ENCODE assay signal across 14 cellular contexts in genomic region chr7:149072438-149072775, GRCh38. TPM values are rescaled to one million over a fixed set of nuclear protein-coding genes. Genes with fewer than 3 reads are reported as not detected.
DNase-seq lines count a peak whose midpoint lies in the region; ATAC-seq and TF ChIP-seq lines count a peak whose summit lies in the region.
"Had no signal": no experiment of that assay in that cellular context is flagged by ENCODE, and none has a peak within 500 bp of the region (broad histone marks: within the 10 kb centered on the region; RNA-seq: fewer than 3 reads in every experiment).

No MANE protein-coding gene starts in this region.

- no peaks in the 10 kb centered on the region for H3K9me3 ChIP-seq in T-helper 17 cell (ENCODE audit: control insufficient read depth, low read length, poor library complexity, severe bottlenecking)
- H3K9me3 ChIP-seq in lung (ENCODE audit: control insufficient read depth in 2 of 2, insufficient read depth in 1 of 2, low read length in 1 of 2) = no peaks in the 10 kb centered on the region
- H3K9me3 ChIP-seq: ascending aorta had no signal

- H3K27me3 ChIP-seq in lung (ENCODE audit: control insufficient read depth, insufficient read depth) = no peaks in the 10 kb centered on the region
- H3K27me3 ChIP-seq: ascending aorta had no signal

- H3K27me3 Mint-ChIP-seq in stimulated activated naive CD8-positive, alpha-beta T cell treated with anti-CD3 and anti-CD28 coated beads, Interleukin-15, Interleukin-2, amounts not matched to agents 100 ng/mL and 50 ng/mL, for 24 hours = no peaks in the 10 kb centered on the region
- H3K27me3 Mint-ChIP-seq in T-helper 17 cell = no peaks in the 10 kb centered on the region
- H3K27me3 Mint-ChIP-seq: activated B cell treated with CpG ODN at 0.5 μM for 24 hours had no signal

- WGBS in lung, 2 donors = 88 to 96% methylated on average over 4 of the region's 4 CpGs

- H3K4me1 Mint-ChIP-seq in stimulated activated naive CD8-positive, alpha-beta T cell treated with anti-CD3 and anti-CD28 coated beads, Interleukin-15, Interleukin-2, amounts not matched to agents 100 ng/mL and 50 ng/mL, for 24 hours (ENCODE audit: low read depth) = peaks cover 3% of the 10 kb centered on the region
- peaks cover 6% of the 10 kb centered on the region for H3K4me1 Mint-ChIP-seq in T-helper 17 cell
- H3K4me1 Mint-ChIP-seq: endodermal cell had no signal

- no peak for ATAC-seq in stimulated activated naive CD8-positive, alpha-beta T cell treated with anti-CD3 and anti-CD28 coated beads, Interleukin-15, Interleukin-2, amounts not matched to agents 100 U/mL and 50 U/mL, for 24 hours
- ATAC-seq in T-helper 17 cell (no peak), lung (ENCODE audit: insufficient read depth, low FRiP score) (no peak)

- H3K36me3 Mint-ChIP-seq in stimulated activated naive CD8-positive, alpha-beta T cell treated with anti-CD3 and anti-CD28 coated beads, Interleukin-15, Interleukin-2, amounts not matched to agents 100 ng/mL and 50 ng/mL, for 24 hours (ENCODE audit: low read depth) = peaks cover 46% of the 10 kb centered on the region
- peaks cover 6% of the 10 kb centered on the region for H3K36me3 Mint-ChIP-seq in T-helper 17 cell (ENCODE audit: low read depth)

- H3K27ac ChIP-seq in lung (ENCODE audit: low read depth in 1 of 2, low read length in 1 of 2) = peak overlapping the region; percentile 32 to 68
- H3K27ac ChIP-seq: ascending aorta had no signal

- H3K36me3 ChIP-seq in lung (ENCODE audit: control insufficient read depth in 2 of 2, insufficient read depth in 2 of 2, low read length in 2 of 2) = peaks cover 4 to 29% of the 10 kb centered on the region in 2 donors

- peak overlapping the region; percentile 45 for H3K27ac Mint-ChIP-seq in stimulated activated naive CD8-positive, alpha-beta T cell treated with anti-CD3 and anti-CD28 coated beads, Interleukin-15, Interleukin-2, amounts not matched to agents 100 ng/mL and 50 ng/mL, for 24 hours
- peak overlapping the region; percentile 37 for H3K27ac Mint-ChIP-seq in T-helper 17 cell
- H3K27ac Mint-ChIP-seq: activated B cell treated with CpG ODN at 0.5 μM for 24 hours had no signal

- peak overlapping the region; percentile 60 for H3K4me3 Mint-ChIP-seq in stimulated activated naive CD8-positive, alpha-beta T cell treated with anti-CD3 and anti-CD28 coated beads, Interleukin-15, Interleukin-2, amounts not matched to agents 100 ng/mL and 50 ng/mL, for 24 hours
- no peak overlapping the region for H3K4me3 Mint-ChIP-seq in T-helper 17 cell
- H3K4me3 Mint-ChIP-seq: activated B cell treated with CpG ODN at 0.5 μM for 24 hours, endodermal cell had no signal

- no peak for DNase-seq in stimulated activated naive CD8-positive, alpha-beta T cell treated with anti-CD3 and anti-CD28 coated beads, Interleukin-15, Interleukin-2, amounts not matched to agents 100 U/mL and 50 U/mL, for 24 hours
- no peak for DNase-seq in T-helper 17 cell
- no peak for DNase-seq in lung (ENCODE audit: low spot score)
- no peak for DNase-seq in stimulated activated CD4-positive, alpha-beta T cell treated with anti-CD3 and anti-CD28 coated beads, Interleukin-4, amount 100 ng/mL, for 24 hours
- no peak for DNase-seq in activated naive CD4-positive, alpha-beta T cell (lab: John Stamatoyannopoulos, UW)
- DNase-seq in HuH-7 (ENCODE audit: low spot score) = no peak
- DNase-seq: activated B cell treated with CpG ODN at 0.5 μM for 24 hours, Calu3, cerebellar nuclear complex, NCI-H1105, SHP77 had no signal

- no peaks in the 10 kb centered on the region for H3K4me1 ChIP-seq in lung (ENCODE audit: control insufficient read depth in 2 of 2, insufficient read depth in 2 of 2, low read length in 2 of 2)
- H3K4me1 ChIP-seq: ascending aorta had no signal

- no peak for TF ChIP-seq CTCF in lung (IDR thresholded peaks at IDR 0.05; ENCODE audit: control extremely low read depth, extremely low read depth)

- no peaks in the 10 kb centered on the region for H3K9me3 Mint-ChIP-seq in stimulated activated naive CD8-positive, alpha-beta T cell treated with anti-CD3 and anti-CD28 coated beads, Interleukin-15, Interleukin-2, amounts not matched to agents 100 ng/mL and 50 ng/mL, for 24 hours
- H3K9me3 Mint-ChIP-seq: activated B cell treated with CpG ODN at 0.5 μM for 24 hours, endodermal cell had no signal

- no peak overlapping the region for H3K4me3 ChIP-seq in lung
- H3K4me3 ChIP-seq: ascending aorta had no signal

RNA-seq across cellular contexts. Expression of gene ZNF786, which starts 18.1 kb away (rescaled TPM):
- total RNA-seq in T-helper 17 cell = 1 to 10 TPM; 2.8 to 4.4 TPM
- total RNA-seq in lung = 1 to 10 TPM; 5.5 to 5.9 TPM
- 1 to 10 TPM; 2.0 to 3.4 TPM for polyA plus RNA-seq in lung

RNA-seq across cellular contexts. Expression of gene PDIA4, which starts 44.1 kb away (rescaled TPM):
- 10 to 100 TPM; 42.4 to 49.8 TPM for total RNA-seq in T-helper 17 cell
- total RNA-seq in lung = 100 to 1,000 TPM in 1 of 2 donors, 10 to 100 TPM in 1; 90.6 to 213 TPM
- polyA plus RNA-seq in lung = 100 to 1,000 TPM in 1 of 2 donors, 10 to 100 TPM in 1; 48.6 to 204 TPM

RNA-seq across cellular contexts. Expression of gene ZNF425, which starts 53.7 kb away (rescaled TPM):
- total RNA-seq in T-helper 17 cell = under 1 TPM; 0.23 to 0.87 TPM
- total RNA-seq in lung = 1 to 10 TPM; 1.7 to 2.8 TPM
- under 1 TPM; 0.55 to 0.70 TPM for polyA plus RNA-seq in lung
- total RNA-seq: ascending aorta had no signal
